In genomic region chr1:66925558-66925910, GRCh38 we compare ENCODE assay signal across 8 cellular contexts. TPM values are rescaled to one million over a fixed set of nuclear protein-coding genes. Genes with fewer than 3 reads are reported as not detected.
DNase-seq lines count a peak whose midpoint lies in the region; ATAC-seq and TF ChIP-seq lines count a peak whose summit lies in the region.

No MANE protein-coding gene starts in this region.

- CTCF ChIA-PET in mammary epithelial cell (lab: Charles Lee; ENCODE audit: low non-redundant PET) = no interaction called here

- dilution Hi-C loops in mammary epithelial cell (cut with HindIII; ENCODE audit: low sequenced_read_pairs) = no loop called here

- H3K79me2 ChIP-seq in mammary epithelial cell (ENCODE audit: insufficient read depth, low read length) = peaks cover 79% of the 10 kb centered on the region

- ATAC-seq in GM18511 (IDR thresholded peaks at IDR 0.05; ENCODE audit: unreplicated experiment) = peak; percentile 6
- ATAC-seq in HG03432 (IDR thresholded peaks at IDR 0.05; ENCODE audit: unreplicated experiment) = peak; percentile 1
- ATAC-seq in GM19395 (IDR thresholded peaks at IDR 0.05; ENCODE audit: unreplicated experiment) = no peak

- H3K27me3 ChIP-seq in mammary epithelial cell (ENCODE audit: insufficient read depth, low read length) = no peaks in the 10 kb centered on the region
- no peaks in the 10 kb centered on the region for H3K27me3 ChIP-seq in mucosa of stomach (ENCODE audit: control insufficient read depth, insufficient read depth, low read length)

- H3K36me3 ChIP-seq in mammary epithelial cell (ENCODE audit: insufficient read depth, low read length) = no peaks in the 10 kb centered on the region
- no peaks in the 10 kb centered on the region for H3K36me3 ChIP-seq in mucosa of stomach (ENCODE audit: control insufficient read depth, insufficient read depth, low read length)

- H3K27ac ChIP-seq in mammary epithelial cell (ENCODE audit: insufficient read depth, low read depth, low read length) = peak overlapping the region; percentile 99

- H3K9ac ChIP-seq in mammary epithelial cell (ENCODE audit: insufficient read depth, low read length) = peak overlapping the region; percentile 74
- H3K9ac ChIP-seq in mucosa of stomach (ENCODE audit: low read length) = peak overlapping the region; percentile 82

- H4K20me1 ChIP-seq in mammary epithelial cell (ENCODE audit: insufficient read depth, low read length) = no peaks in the 10 kb centered on the region

- DNase-seq in mammary epithelial cell = no peak
- no peak for DNase-seq in dedifferentiated amniotic fluid mesenchymal stem cell (ENCODE audit: extremely low spot score)
- no peak for DNase-seq in OCI-M2 (lab: John Stamatoyannopoulos, UW; ENCODE audit: unreplicated experiment)
- no peak for DNase-seq in activated CD4-positive, alpha-beta T cell treated with anti-CD3 and anti-CD28 coated beads for 48 hours

- no peak for TF ChIP-seq CTCF in mammary epithelial cell (conservative IDR thresholded peaks at IDR 0.05 in 1 of 2, IDR thresholded peaks at IDR 0.05 in 1 of 2; ENCODE audit: extremely low read depth in 1 of 2, insufficient read depth in 1 of 2, low read depth in 1 of 2, low read length in 2 of 2)

- BruUV-seq in mammary epithelial cell (replicated peaks; lab: Mats Ljungman, UMichigan) = no TSS peak

- H3K4me2 ChIP-seq in mammary epithelial cell (ENCODE audit: insufficient read depth, low read depth, low read length) = peak overlapping the region; percentile 83

- in situ Hi-C loops in mammary epithelial cell (cut with MboI; ENCODE audit: low sequenced_read_pairs in 2 of 2) = no loop called here

- WGBS in mammary epithelial cell (ENCODE audit: low coverage, missing lambda C conversion rate) = 0% methylated on average over 5 of the region's 11 CpGs

- H3K9me3 ChIP-seq in mammary epithelial cell (replicated peaks; ENCODE audit: insufficient read depth, low read length) = no peaks in the 10 kb centered on the region
- no peaks in the 10 kb centered on the region for H3K9me3 ChIP-seq in mucosa of stomach (ENCODE audit: control insufficient read depth, low read length)

- H3K4me1 ChIP-seq in mammary epithelial cell (ENCODE audit: insufficient read depth, low read length) (peaks cover 15% of the 10 kb centered on the region), mucosa of stomach (ENCODE audit: control insufficient read depth, insufficient read depth, low read length) (peaks cover 11% of the 10 kb centered on the region)

- peak overlapping the region; percentile 65 to 99 (median 86) for H3K4me3 ChIP-seq in mammary epithelial cell (replicated peaks in 1 of 3; ENCODE audit: insufficient read depth in 1 of 3, low read depth in 2 of 3, low read length in 3 of 3)
- peak overlapping the region; percentile 95 for H3K4me3 ChIP-seq in mucosa of stomach (ENCODE audit: low read length)

- intact Hi-C loops in mammary epithelial cell (cut with micrococcal nuclease) = loop anchor here (2.0 to 10.0 kb wide), 4 partner anchors 19 to 361 kb away; no protein-coding TSS in a partner anchor

- peak overlapping the region; percentile 97 for H2AFZ ChIP-seq in mammary epithelial cell (ENCODE audit: low read depth, low read length)

RNA-seq across cellular contexts. Expression of gene MIER1, which starts 0.7 kb away (rescaled TPM):
- 10 to 100 TPM; 33.0 to 35.7 TPM for total RNA-seq in mammary epithelial cell
- 9.7 TPM for polyA plus RNA-seq in mammary epithelial cell
- 22.9 TPM for polyA minus RNA-seq in mammary epithelial cell

RNA-seq across cellular contexts. Expression of gene DNAI4, which starts 0.9 kb away (rescaled TPM):
- total RNA-seq in mammary epithelial cell = 1 to 10 TPM; 2.9 to 6.0 TPM
- 0.35 TPM for polyA plus RNA-seq in mammary epithelial cell
- polyA minus RNA-seq in mammary epithelial cell = not detected
